Comparison of ENCODE assay signal across 9 cellular contexts in genomic region chr1:199981584-199981983, GRCh38.
"Had no signal": no experiment of that assay in that cellular context is flagged by ENCODE, and none has a peak within 500 bp of the region (broad histone marks: within the 10 kb centered on the region; RNA-seq: fewer than 3 reads in every experiment).

No MANE protein-coding gene starts in this region.

- H3K4me3 ChIP-seq: GM23338 had no signal

- DNase-seq: H9, HCEC 1CT, HFFc6 had no signal

- H3K4me3 Mint-ChIP-seq: GM23338, H9, HFFc6, IgD-negative memory B cell had no signal

- H3K4me2 ChIP-seq: GM23338 had no signal

- H3K36me3 Mint-ChIP-seq: IgD-negative memory B cell had no signal

- H3K27ac ChIP-seq: HL-60 had no signal

- H3K27ac Mint-ChIP-seq: GM23338, HFFc6, IgD-negative memory B cell had no signal

- FAIRE-seq: H1, H54, HepG2 had no signal

- H3K9me3 Mint-ChIP-seq: GM23338, H9, HFFc6, IgD-negative memory B cell had no signal

- H2AFZ ChIP-seq: GM23338 had no signal
